In the genomic region with DNA sequence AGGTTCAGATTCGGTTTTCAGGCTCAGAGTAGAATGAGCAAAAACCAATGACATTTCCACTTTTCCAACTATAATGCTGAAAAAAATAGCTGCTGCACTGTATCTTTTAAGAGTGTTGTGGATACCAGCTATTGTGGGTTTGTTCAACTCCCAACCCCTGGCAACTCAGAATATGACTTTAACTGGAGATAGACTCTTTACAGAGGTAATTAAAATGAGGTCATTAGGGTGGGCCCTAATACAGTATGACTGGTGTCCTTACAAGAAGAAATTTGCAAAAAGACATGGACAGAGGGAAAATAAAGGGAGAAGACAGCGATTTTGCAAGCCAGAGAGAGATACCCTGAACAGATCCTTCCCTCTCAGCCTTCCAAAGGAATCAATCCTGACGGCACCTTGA, we compare ENCODE assay signal across 18 cellular contexts. TPM values are rescaled to one million over a fixed set of nuclear protein-coding genes. Genes with fewer than 3 reads are reported as not detected.
DNase-seq lines count a peak whose midpoint lies in the region; ATAC-seq, FAIRE-seq and TF ChIP-seq lines count a peak whose summit lies in the region.
"Had no signal": no experiment of that assay in that cellular context is flagged by ENCODE, and none has a peak within 500 bp of the region (broad histone marks: within the 10 kb centered on the region; RNA-seq: fewer than 3 reads in every experiment).

No MANE protein-coding gene starts in this region.

- H3K9me3 ChIP-seq in H9 (ENCODE audit: control insufficient read depth, low read depth, low read length) (no peaks in the 10 kb centered on the region), mesenchymal stem cell (ENCODE audit: control insufficient read depth, low read length) (no peaks in the 10 kb centered on the region), gastrocnemius medialis (no peaks in the 10 kb centered on the region)
- H3K9me3 ChIP-seq: A549 had no signal

- TF ChIP-seq CTCF in H9 (conservative IDR thresholded peaks at IDR 0.05) (no peak), WTC11 (IDR thresholded peaks at IDR 0.05) (no peak), gastrocnemius medialis (IDR thresholded peaks at IDR 0.05 in 4 of 5, conservative IDR thresholded peaks at IDR 0.05 in 1 of 5) (no peak)

- no CpG with 5 or more reads among the region's 3 CpGs for WGBS in H9 (ENCODE audit: extremely low coverage, insufficient read length, low lambda C conversion rate)
- 98% methylated on average over 2 of the region's 3 CpGs for WGBS in mesenchymal stem cell

- H2BK12ac ChIP-seq in H9 (ENCODE audit: insufficient read length, low read depth, low read length) (no peak overlapping the region), mesenchymal stem cell (ENCODE audit: low read length in 2 of 2) (no peak overlapping the region)

- ATAC-seq in WTC11 (no peak), gastrocnemius medialis (no peak), T-cell (replicated peaks in 1 of 4) (no peak)
- ATAC-seq: A549, Right ventricle myocardium inferior had no signal

- H3K4me1 Mint-ChIP-seq in H9 (peaks cover 48 to 60% of the 10 kb centered on the region in 2 experiments), WTC11 (peaks cover 54% of the 10 kb centered on the region), T-cell (peaks cover 0 to 16% (median 2%) of the 10 kb centered on the region in 3 donors)

- peaks cover 0 to 6% (median 5%) of the 10 kb centered on the region in 3 experiments; a peak in 3 of 7 replicates for H3K36me3 Mint-ChIP-seq in H9 (ENCODE audit: insufficient read depth in 1 of 3, low read depth in 3 of 3)
- H3K36me3 Mint-ChIP-seq in WTC11: no peaks in the 10 kb centered on the region
- H3K36me3 Mint-ChIP-seq in T-cell: peaks cover 50% of the 10 kb centered on the region

- H3K36me3 ChIP-seq in mesenchymal stem cell (ENCODE audit: control insufficient read depth in 1 of 2, insufficient read depth in 2 of 2, low read depth in 1 of 2, low read length in 2 of 2): peaks cover 0 to 85% of the 10 kb centered on the region in 2 experiments
- H3K36me3 ChIP-seq in gastrocnemius medialis: peaks cover 0 to 6% of the 10 kb centered on the region in 2 donors

- H2AFZ ChIP-seq in H9 (ENCODE audit: low read length) (no peak overlapping the region), mesenchymal stem cell (ENCODE audit: low read depth, low read length) (no peak overlapping the region)

- H3K27ac ChIP-seq in H9 (ENCODE audit: insufficient read length, low read depth, low read length) (no peak overlapping the region), mesenchymal stem cell (ENCODE audit: low read length, poor library complexity, severe bottlenecking) (no peak overlapping the region), gastrocnemius medialis (peak overlapping the region; percentile 11 to 71 (median 32))
- H3K27ac ChIP-seq: C4-2B, KMS-11 had no signal

- H3K4me3 ChIP-seq in mesenchymal stem cell (ENCODE audit: insufficient read depth in 1 of 2, low read depth in 1 of 2, low read length in 2 of 2) (no peak overlapping the region), gastrocnemius medialis (no peak overlapping the region)
- H3K4me3 ChIP-seq: A549 had no signal

- H3K18ac ChIP-seq in H9 (ENCODE audit: insufficient read length, low read depth, low read length): no peak overlapping the region
- H3K18ac ChIP-seq in mesenchymal stem cell (ENCODE audit: low read depth in 1 of 2, low read length in 2 of 2): no peak overlapping the region

- TF ChIP-seq POLR2A in gastrocnemius medialis (IDR thresholded peaks at IDR 0.05) (no peak), GM12891 (IDR thresholded peaks at IDR 0.05; ENCODE audit: low read depth, low read length) (no peak)

- no peak overlapping the region for H3K4me2 ChIP-seq in H9 (ENCODE audit: insufficient read depth, insufficient read length, low read length)
- no peak overlapping the region for H3K4me2 ChIP-seq in mesenchymal stem cell (ENCODE audit: low read length, poor library complexity, severe bottlenecking)
- H3K4me2 ChIP-seq: A549, KMS-11 had no signal

- H3K79me2 ChIP-seq in H9 (ENCODE audit: insufficient read depth, low read length): no peaks in the 10 kb centered on the region

- intact Hi-C loops in gastrocnemius medialis (cut with DNase I; ENCODE audit: low total_unique reads): no loop called here

- no peak overlapping the region for H3K4me3 Mint-ChIP-seq in H9
- no peak overlapping the region for H3K4me3 Mint-ChIP-seq in WTC11
- no peak overlapping the region for H3K4me3 Mint-ChIP-seq in T-cell

- no peaks in the 10 kb centered on the region for H4K20me1 ChIP-seq in H9 (ENCODE audit: control insufficient read depth, insufficient read depth, insufficient read length)

- H3K79me1 ChIP-seq in H9 (ENCODE audit: insufficient read depth, low read depth, low read length, poor library complexity, severe bottlenecking) (no peaks in the 10 kb centered on the region), mesenchymal stem cell (replicated peaks; ENCODE audit: low read length, poor library complexity, severe bottlenecking) (peaks cover 16% of the 10 kb centered on the region)

- H3T11ph ChIP-seq in H9 (ENCODE audit: low read length): no peak overlapping the region

- H3K9ac ChIP-seq in H9 (ENCODE audit: extremely low read depth, insufficient read length, low read length) (no peak overlapping the region), mesenchymal stem cell (ENCODE audit: low read length) (peak overlapping the region; percentile 73)
- H3K9ac ChIP-seq: KMS-11 had no signal

- DNase-seq in H9 (no peak), WTC11 (ENCODE audit: low spot score) (no peak), mesenchymal stem cell (no peak), gastrocnemius medialis (no peak), NCI-H1694 (lab: John Stamatoyannopoulos, UW) (no peak), GM12891 (ENCODE audit: insufficient read length, low spot score) (no peak), T-cell (no peak), retina (no peak)
- DNase-seq: DMS153, EL, NCI-H1930, NCI-H510A, NCI-H82 had no signal

- H3K9me3 Mint-ChIP-seq in H9 (no peaks in the 10 kb centered on the region), WTC11 (no peaks in the 10 kb centered on the region), T-cell (no peaks in the 10 kb centered on the region)

- CTCF ChIA-PET in WTC11 (lab: Charles Lee) (interaction anchor here (0.8 kb wide), 1 partner anchor 420 kb away, joined by 3 read pairs; no protein-coding TSS in a partner anchor), T-cell (lab: Charles Lee) (interaction anchor here in 1 of 2 donors (1.1 kb wide), 1 partner anchor 39 kb away, joined by 4 read pairs; the partner anchor contains the start of gene ANKRD28)

- POLR2A ChIA-PET in WTC11 (lab: Charles Lee): no interaction called here
- POLR2A ChIA-PET in T-cell (lab: Charles Lee): no interaction called here

- H2BK15ac ChIP-seq in H9 (ENCODE audit: low read depth, low read length) (no peak overlapping the region), mesenchymal stem cell (ENCODE audit: low read depth, poor library complexity, severe bottlenecking) (no peak overlapping the region)

- H4K91ac ChIP-seq in H9 (ENCODE audit: insufficient read length, low read depth, low read length): no peak overlapping the region
- H4K91ac ChIP-seq in mesenchymal stem cell (ENCODE audit: low read length): no peak overlapping the region

- in situ Hi-C loops in gastrocnemius medialis (cut with MboI; ENCODE audit: low sequenced_read_pairs in 4 of 4): no loop called here

- H4K5ac ChIP-seq in H9 (ENCODE audit: insufficient read length, low read depth, low read length): no peak overlapping the region

- no peak overlapping the region for H2AK5ac ChIP-seq in H9 (ENCODE audit: insufficient read length, low read length)
- H2AK5ac ChIP-seq in mesenchymal stem cell (ENCODE audit: low read length, severe bottlenecking): peak overlapping the region; percentile 62

- H3K14ac ChIP-seq in H9 (ENCODE audit: insufficient read depth, low read length) (no peak overlapping the region), mesenchymal stem cell (ENCODE audit: low read length in 2 of 2) (no peak overlapping the region)

- H3K27me3 Mint-ChIP-seq in H9 (ENCODE audit: low read depth): no peaks in the 10 kb centered on the region
- no peaks in the 10 kb centered on the region for H3K27me3 Mint-ChIP-seq in WTC11 (ENCODE audit: low read depth)
- no peaks in the 10 kb centered on the region for H3K27me3 Mint-ChIP-seq in T-cell

- H4K8ac ChIP-seq in H9 (replicated peaks; ENCODE audit: insufficient read length, low read depth, low read length): no peak overlapping the region
- H4K8ac ChIP-seq in mesenchymal stem cell (ENCODE audit: low read length): no peak overlapping the region

- FAIRE-seq in GM12891 (lab: Jason Lieb, UNC): no peak
- FAIRE-seq: A549, HTR-8/SVneo had no signal

- no peak overlapping the region for H2BK5ac ChIP-seq in H9 (ENCODE audit: insufficient read length, low read length)
- no peak overlapping the region for H2BK5ac ChIP-seq in mesenchymal stem cell (ENCODE audit: low read depth, low read length, poor library complexity, severe bottlenecking)

- no peak overlapping the region for H2BK120ac ChIP-seq in H9 (ENCODE audit: low read depth, low read length, poor library complexity, severe bottlenecking)
- no peak overlapping the region for H2BK120ac ChIP-seq in mesenchymal stem cell (ENCODE audit: low read depth, low read length)

- H3K56ac ChIP-seq in H9 (ENCODE audit: insufficient read length, low read depth, low read length): no peak overlapping the region

- H3K23ac ChIP-seq in H9 (ENCODE audit: insufficient read length, low read depth, low read length) (no peak overlapping the region), mesenchymal stem cell (ENCODE audit: low read length in 2 of 2) (no peak overlapping the region)

- H3K4ac ChIP-seq in H9 (ENCODE audit: low read depth, low read length): no peak overlapping the region
- H3K4ac ChIP-seq in mesenchymal stem cell (ENCODE audit: low read depth in 1 of 2, low read length in 2 of 2): no peak overlapping the region

- H3K4me1 ChIP-seq in H9 (ENCODE audit: insufficient read depth, low read length): peaks cover 11% of the 10 kb centered on the region; the same call in 1 of the 2 replicates
- no peaks in the 10 kb centered on the region for H3K4me1 ChIP-seq in mesenchymal stem cell (ENCODE audit: control insufficient read depth, insufficient read depth, low read depth, low read length)
- peaks cover 15 to 32% of the 10 kb centered on the region in 2 donors for H3K4me1 ChIP-seq in gastrocnemius medialis

- H2BK20ac ChIP-seq in H9 (ENCODE audit: low read depth, low read length, poor library complexity, severe bottlenecking): no peak overlapping the region

- no peaks in the 10 kb centered on the region for H3K27me3 ChIP-seq in H9 (ENCODE audit: insufficient read depth, low read length)
- no peaks in the 10 kb centered on the region for H3K27me3 ChIP-seq in mesenchymal stem cell (ENCODE audit: control insufficient read depth in 1 of 2, insufficient read depth in 1 of 2, low read length in 2 of 2)
- no peaks in the 10 kb centered on the region for H3K27me3 ChIP-seq in gastrocnemius medialis

- no peaks in the 10 kb centered on the region for H3K23me2 ChIP-seq in H9 (ENCODE audit: insufficient read length, low read depth, low read length, poor library complexity, severe bottlenecking)

- peak overlapping the region in 2 of 3 experiments; percentile 37 to 91; a peak in 6 of 7 replicates for H3K27ac Mint-ChIP-seq in H9
- peak overlapping the region; percentile 80 for H3K27ac Mint-ChIP-seq in WTC11
- H3K27ac Mint-ChIP-seq in T-cell: no peak overlapping the region

RNA-seq across cellular contexts. Expression of gene ANKRD28, which starts 39.5 kb away (rescaled TPM):
- 53.8 and 59.0 TPM in 2 replicates for total RNA-seq in H9 (2021)
- 42.7 to 51.6 TPM (median 43.8 TPM) in 3 replicates for total RNA-seq in WTC11 (2021)
- 38.8 TPM for polyA plus RNA-seq in mesenchymal stem cell (2013, experiment 1 of 2)
- 42.1 TPM for polyA plus RNA-seq in mesenchymal stem cell (2013, experiment 2 of 2)
- 100 to 1,000 TPM in 2 of 4 donors, 10 to 100 TPM in 2; 97.1 to 121 (median 105) TPM for total RNA-seq in gastrocnemius medialis
- 15.1 TPM for polyA plus RNA-seq in GM12891 (2012; ENCODE audit: low read depth, missing spikeins)
- 10 to 100 TPM; 30.1 to 67.6 (median 39.0) TPM for total RNA-seq in T-cell

Comparison
In these comparisons a context has a peak if more than half of its experiments do, and no peak if none do; other contexts are left out.
1. H3K27ac ChIP-seq: peak in gastrocnemius medialis (4 of 4); none in H9 (single experiment) and mesenchymal stem cell (single experiment).
2. H3K27ac Mint-ChIP-seq: peak in H9 (2 of 3) and WTC11 (single experiment); none in T-cell (0 of 2).